ENCODE assay signal across 8 cellular contexts in genomic region chr7:151992375-151992774, GRCh38. TPM values are rescaled to one million over a fixed set of nuclear protein-coding genes. Genes with fewer than 3 reads are reported as not detected.
DNase-seq lines count a peak whose midpoint lies in the region; ATAC-seq and TF ChIP-seq lines count a peak whose summit lies in the region.

No MANE protein-coding gene starts in this region.

- no peaks in the 10 kb centered on the region for H3K36me3 ChIP-seq in MG63
- no peaks in the 10 kb centered on the region for H3K36me3 ChIP-seq in mammary epithelial cell (ENCODE audit: insufficient read depth, low read length)
- H3K36me3 ChIP-seq in ovary, result no peaks in the 10 kb centered on the region

- H3K27ac Mint-ChIP-seq in T-helper 17 cell, result no peak overlapping the region

- TF ChIP-seq EP300 in ovary (IDR thresholded peaks at IDR 0.05), result no peak

- intact Hi-C loops in mammary epithelial cell (cut with micrococcal nuclease), result loop anchor here (2.0 kb wide), 1 partner anchor 154 kb away; no protein-coding TSS in a partner anchor
- intact Hi-C loops in ovary (cut with DNase I), result no loop called here

- TF ChIP-seq POLR2A in ovary (IDR thresholded peaks at IDR 0.05), result no peak

- peak overlapping the region; percentile 48 for H3K4me2 ChIP-seq in mammary epithelial cell (ENCODE audit: insufficient read depth, low read depth, low read length)

- H3K27ac ChIP-seq in mammary epithelial cell (ENCODE audit: insufficient read depth, low read depth, low read length) (no peak overlapping the region), ovary (no peak overlapping the region)

- CTCF ChIA-PET in mammary epithelial cell (lab: Charles Lee; ENCODE audit: low non-redundant PET), result no interaction called here

- TF ChIP-seq CTCF in mammary epithelial cell (conservative IDR thresholded peaks at IDR 0.05 in 1 of 2, IDR thresholded peaks at IDR 0.05 in 1 of 2; ENCODE audit: extremely low read depth in 1 of 2, insufficient read depth in 1 of 2, low read depth in 1 of 2, low read length in 2 of 2) (peak in 1 of 2 donors; percentile 45), ovary (IDR thresholded peaks at IDR 0.05) (no peak)

- no peaks in the 10 kb centered on the region for H4K20me1 ChIP-seq in mammary epithelial cell (ENCODE audit: insufficient read depth, low read length)

- 31% methylated on average over 6 of the region's 12 CpGs for WGBS in mammary epithelial cell (ENCODE audit: low coverage, missing lambda C conversion rate)
- 9 to 17% (median 13%) methylated on average over 12 of the region's 12 CpGs for WGBS in ovary, 3 donors

- peaks cover 4% of the 10 kb centered on the region for H3K36me3 Mint-ChIP-seq in T-helper 17 cell (ENCODE audit: low read depth)

- no peak overlapping the region for H3K4me3 ChIP-seq in MG63
- no peak overlapping the region for H3K4me3 ChIP-seq in mammary epithelial cell (replicated peaks in 1 of 3; ENCODE audit: insufficient read depth in 1 of 3, low read depth in 2 of 3, low read length in 3 of 3)
- H3K4me3 ChIP-seq in ovary, result no peak overlapping the region

- ATAC-seq in T-helper 17 cell, result peak; percentile 93

- no peak overlapping the region for H3K9ac ChIP-seq in mammary epithelial cell (ENCODE audit: insufficient read depth, low read length)

- H3K4me1 Mint-ChIP-seq in T-helper 17 cell, result peaks cover 8% of the 10 kb centered on the region

- DNase-seq in DMS79 treated with DMSO at 0.1 percent for 48 hours (lab: John Stamatoyannopoulos, UW) (peak; percentile 9), DMS79 (lab: John Stamatoyannopoulos, UW) (no peak), MG63 (peak; percentile 20), T-helper 17 cell (peak in 1 of 3 donors; percentile 21), mammary epithelial cell (peak; percentile 27), left kidney (ENCODE audit: low read depth, low spot score) (peak; percentile 84), ovary (no peak)
- DNase-seq in stimulated activated CD8-positive, alpha-beta memory T cell treated with anti-CD3 and anti-CD28 coated beads, Interleukin-4, amount 100 ng/mL, for 24 hours (ENCODE audit: low read depth), result peak; percentile 33

- peaks cover 66% of the 10 kb centered on the region for H3K27me3 Mint-ChIP-seq in T-helper 17 cell

- H3K4me1 ChIP-seq in mammary epithelial cell (ENCODE audit: insufficient read depth, low read length) (no peaks in the 10 kb centered on the region), ovary (ENCODE audit: insufficient read depth) (no peaks in the 10 kb centered on the region)

- no peaks in the 10 kb centered on the region for H3K79me2 ChIP-seq in mammary epithelial cell (ENCODE audit: insufficient read depth, low read length)

- H3K4me3 Mint-ChIP-seq in T-helper 17 cell, result no peak overlapping the region

- in situ Hi-C loops in mammary epithelial cell (cut with MboI; ENCODE audit: low sequenced_read_pairs in 2 of 2), result no loop called here

- H3K27me3 ChIP-seq in MG63, result no peaks in the 10 kb centered on the region; the same call in 1 of the 2 replicates
- H3K27me3 ChIP-seq in mammary epithelial cell (ENCODE audit: insufficient read depth, low read length), result no peaks in the 10 kb centered on the region
- H3K27me3 ChIP-seq in ovary, result no peaks in the 10 kb centered on the region

- dilution Hi-C loops in mammary epithelial cell (cut with HindIII; ENCODE audit: low sequenced_read_pairs), result no loop called here

- no peak overlapping the region for H2AFZ ChIP-seq in mammary epithelial cell (ENCODE audit: low read depth, low read length)

- BruUV-seq in mammary epithelial cell (replicated peaks; lab: Mats Ljungman, UMichigan), result no TSS peak

- H3K9me3 ChIP-seq in MG63 (no peaks in the 10 kb centered on the region), T-helper 17 cell (ENCODE audit: control insufficient read depth, low read length, poor library complexity, severe bottlenecking) (no peaks in the 10 kb centered on the region), mammary epithelial cell (replicated peaks; ENCODE audit: insufficient read depth, low read length) (no peaks in the 10 kb centered on the region), ovary (no peaks in the 10 kb centered on the region)

RNA-seq across cellular contexts. Expression of gene GALNT11, which starts 33.1 kb away (rescaled TPM):
- total RNA-seq in MG63 (2014; rRNA removed; shearing (Covaris generic); ENCODE audit: low replicate concordance), result 16.6 and 16.7 TPM in 2 replicates
- 10 to 100 TPM; 23.7 to 25.3 TPM for total RNA-seq in T-helper 17 cell
- 10 to 100 TPM; 28.4 to 49.2 TPM for total RNA-seq in mammary epithelial cell
- 36.8 TPM for polyA plus RNA-seq in mammary epithelial cell
- 21.4 TPM for polyA minus RNA-seq in mammary epithelial cell
- total RNA-seq in ovary, result 10 to 100 TPM; 20.1 to 39.8 (median 34.3) TPM
- 10 to 100 TPM; 28.5 to 57.6 TPM for polyA plus RNA-seq in ovary

RNA-seq across cellular contexts. Expression of gene GALNTL5, which starts 36.1 kb away (rescaled TPM):
- total RNA-seq in MG63 (2014; rRNA removed; shearing (Covaris generic); ENCODE audit: low replicate concordance), result not detected in 2 replicates
- total RNA-seq in T-helper 17 cell (not detected), mammary epithelial cell (not detected), ovary (not detected)
- polyA plus RNA-seq in mammary epithelial cell (not detected), ovary (not detected)
- polyA minus RNA-seq in mammary epithelial cell, result not detected

Comparison
In these comparisons a context has a peak if more than half of its experiments do, and no peak if none do; other contexts are left out.
1. DNase-seq: peak in DMS79 treated with DMSO at 0.1 percent for 48 hours (single experiment), MG63 (single experiment), mammary epithelial cell (single experiment), left kidney (single experiment) and stimulated activated CD8-positive, alpha-beta memory T cell treated with anti-CD3 and anti-CD28 coated beads, Interleukin-4, amount 100 ng/mL, for 24 hours (single experiment); none in DMS79 (single experiment) and ovary (0 of 5).